In the genomic region with DNA sequence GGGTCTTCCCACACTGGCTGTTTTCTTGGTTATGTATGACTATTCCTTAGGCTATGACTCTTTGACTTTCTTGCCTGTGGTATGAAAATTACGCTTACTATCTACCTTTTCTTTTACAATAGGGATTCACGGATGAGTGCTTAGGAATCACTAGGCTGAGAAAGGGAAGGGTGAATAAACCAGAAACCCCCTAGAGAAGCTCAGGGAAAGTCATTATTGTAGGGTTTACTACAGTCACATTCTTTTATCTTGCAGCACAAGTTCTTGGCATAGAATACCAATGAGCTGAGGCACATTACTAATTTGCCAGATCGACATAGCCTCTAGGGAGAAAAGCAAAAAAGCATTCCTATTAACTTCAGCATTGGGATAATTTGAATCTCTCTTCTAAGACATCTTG, we compare ENCODE assay signal across 16 cellular contexts.
DNase-seq lines count a peak whose midpoint lies in the region; ATAC-seq, FAIRE-seq and TF ChIP-seq lines count a peak whose summit lies in the region.
"Had no signal": no experiment of that assay in that cellular context is flagged by ENCODE, and none has a peak within 500 bp of the region (broad histone marks: within the 10 kb centered on the region; RNA-seq: fewer than 3 reads in every experiment).

No MANE protein-coding gene starts in this region.

- H3K9me3 ChIP-seq in heart left ventricle (peaks cover 0 to 12% (median 0%) of the 10 kb centered on the region in 12 donors), esophagus muscularis mucosa (peaks cover 0 to 6% (median 0%) of the 10 kb centered on the region in 4 donors)

- FAIRE-seq in RCC 7860 (lab: Jason Lieb, UNC) = no peak

- TF ChIP-seq POLR2A in heart left ventricle (IDR thresholded peaks at IDR 0.05) (no peak), esophagus muscularis mucosa (IDR thresholded peaks at IDR 0.05; ENCODE audit: low read depth) (no peak)

- intact Hi-C loops in Right ventricle myocardium inferior (cut with DNase I) (no loop called here), heart left ventricle (cut with DNase I) (no loop called here), esophagus muscularis mucosa (cut with DNase I) (no loop called here)

- no peaks in the 10 kb centered on the region for H3K27me3 Mint-ChIP-seq in nephron (ENCODE audit: low read depth)
- H3K27me3 Mint-ChIP-seq: CD4-positive, CD25-positive, alpha-beta regulatory T cell had no signal

- H3K27me3 ChIP-seq in heart left ventricle (no peaks in the 10 kb centered on the region), esophagus muscularis mucosa (no peaks in the 10 kb centered on the region)
- H3K27me3 ChIP-seq: BLaER1 treated with 17β-estradiol and CSF1 and Interleukin-3, amounts not matched to agents 10 nM and 100 nM had no signal

- TF ChIP-seq EP300 in esophagus muscularis mucosa (IDR thresholded peaks at IDR 0.05) = no peak

- no peaks in the 10 kb centered on the region for H3K36me3 Mint-ChIP-seq in nephron (ENCODE audit: low read depth)
- H3K36me3 Mint-ChIP-seq: CD4-positive, CD25-positive, alpha-beta regulatory T cell had no signal

- no peak overlapping the region for H3K4me3 Mint-ChIP-seq in nephron
- H3K4me3 Mint-ChIP-seq: CD4-positive, CD25-positive, alpha-beta regulatory T cell had no signal

- H3K4me3 ChIP-seq in heart left ventricle = no peak overlapping the region
- H3K4me3 ChIP-seq in esophagus muscularis mucosa = no peak overlapping the region
- H3K4me3 ChIP-seq: BLaER1 treated with 17β-estradiol and CSF1 and Interleukin-3, amounts not matched to agents 10 nM and 100 nM; GM23248 had no signal

- no peak for DNase-seq in Right ventricle myocardium inferior (ENCODE audit: missing footprints)
- no peak for DNase-seq in heart left ventricle
- peak; percentile 8 for DNase-seq in RCC 7860 (ENCODE audit: low spot score)
- DNase-seq in esophagus muscularis mucosa (ENCODE audit: extremely low spot score) = peak; percentile 5
- DNase-seq in T-helper 9 cell = no peak
- no peak for DNase-seq in occipital lobe (lab: John Stamatoyannopoulos, UW)
- DNase-seq: Calu3; CD4-positive, CD25-positive, alpha-beta regulatory T cell; DMS 273 treated with DMSO at 0.1 percent for 48 hours; GM23248; H7 had no signal

- H3K27ac Mint-ChIP-seq in nephron = peak overlapping the region; percentile 54 to 80 (median 65)
- H3K27ac Mint-ChIP-seq: CD4-positive, CD25-positive, alpha-beta regulatory T cell had no signal

- H3K4me1 Mint-ChIP-seq in nephron = peaks cover 10% of the 10 kb centered on the region
- H3K4me1 Mint-ChIP-seq: CD4-positive, CD25-positive, alpha-beta regulatory T cell had no signal

- 59 to 79% (median 66%) methylated on average over 3 of the region's 3 CpGs for WGBS in heart left ventricle, 4 donors
- 77% methylated on average over 3 of the region's 3 CpGs for WGBS in esophagus muscularis mucosa

- no peak for TF ChIP-seq CTCF in heart left ventricle (IDR thresholded peaks at IDR 0.05)
- no peak for TF ChIP-seq CTCF in esophagus muscularis mucosa (IDR thresholded peaks at IDR 0.05)
- no peak for TF ChIP-seq CTCF in nephron (IDR thresholded peaks at IDR 0.05; ENCODE audit: unreplicated experiment in 3 of 3)

- peak; percentile 56 for ATAC-seq in Right ventricle myocardium inferior
- no peak for ATAC-seq in heart left ventricle
- ATAC-seq in GM18907 (IDR thresholded peaks at IDR 0.05; ENCODE audit: unreplicated experiment) = no peak

- no peak overlapping the region for H3K27ac ChIP-seq in heart left ventricle
- no peak overlapping the region for H3K27ac ChIP-seq in esophagus muscularis mucosa (replicated peaks in 1 of 4)
- H3K27ac ChIP-seq: 22Rv1; BLaER1 treated with 17β-estradiol and CSF1 and Interleukin-3, amounts not matched to agents 10 nM and 100 nM; GM23248; HL-60 had no signal

- no peaks in the 10 kb centered on the region for H3K36me3 ChIP-seq in heart left ventricle
- no peaks in the 10 kb centered on the region for H3K36me3 ChIP-seq in esophagus muscularis mucosa
- H3K36me3 ChIP-seq: BLaER1 treated with 17β-estradiol and CSF1 and Interleukin-3, amounts not matched to agents 10 nM and 100 nM had no signal

- peaks cover 0 to 10% (median 0%) of the 10 kb centered on the region in 12 donors for H3K4me1 ChIP-seq in heart left ventricle
- H3K4me1 ChIP-seq in esophagus muscularis mucosa = no peaks in the 10 kb centered on the region
- H3K4me1 ChIP-seq: BLaER1 treated with 17β-estradiol and CSF1 and Interleukin-3, amounts not matched to agents 10 nM and 100 nM had no signal

- peaks cover 8% of the 10 kb centered on the region for H3K9me3 Mint-ChIP-seq in nephron

Comparison
In these comparisons a context has a peak if more than half of its experiments do, and no peak if none do; other contexts are left out.
1. DNase-seq: peak in RCC 7860 (single experiment) and esophagus muscularis mucosa (single experiment); none in Right ventricle myocardium inferior (single experiment), heart left ventricle (0 of 5), T-helper 9 cell (single experiment) and occipital lobe (single experiment).